In genomic region chr1:18941221-18942141, GRCh38 we compare ENCODE assay signal across 8 cellular contexts. TPM values are rescaled to one million over a fixed set of nuclear protein-coding genes. Genes with fewer than 3 reads are reported as not detected.
DNase-seq lines count a peak whose midpoint lies in the region; ATAC-seq and TF ChIP-seq lines count a peak whose summit lies in the region.

No MANE protein-coding gene starts in this region.

- H3K9me3 ChIP-seq in liver (ENCODE audit: control insufficient read depth in 4 of 4, low read length in 3 of 4), result no peaks in the 10 kb centered on the region

- no peaks in the 10 kb centered on the region for H3K27me3 Mint-ChIP-seq in activated T-cell treated with anti-CD3 and anti-CD28 coated beads, Interleukin-2, amount 50 U/mL, for 72 hours (ENCODE audit: low read depth)
- no peaks in the 10 kb centered on the region for H3K27me3 Mint-ChIP-seq in type B pancreatic cell
- H3K27me3 Mint-ChIP-seq in activated CD8-positive, alpha-beta memory T cell treated with anti-CD3 and anti-CD28 coated beads, Interleukin-2, amount 10 ng/mL, durations not matched to agents 7 days and 5 days, result no peaks in the 10 kb centered on the region

- DNase-seq in activated T-cell treated with anti-CD3 and anti-CD28 coated beads, Interleukin-2, amount 50 U/mL, for 72 hours, result no peak
- no peak for DNase-seq in activated T-cell treated with anti-CD3 and anti-CD28 coated beads for 4 hours
- DNase-seq in choroid plexus epithelial cell (ENCODE audit: low read depth), result peak; percentile 47
- no peak for DNase-seq in type B pancreatic cell (ENCODE audit: extremely low spot score, unreplicated experiment)
- no peak for DNase-seq in activated CD8-positive, alpha-beta memory T cell treated with anti-CD3 and anti-CD28 coated beads, Interleukin-2, amount 10 ng/mL, durations not matched to agents 7 days and 5 days
- DNase-seq in dedifferentiated amniotic fluid mesenchymal stem cell (ENCODE audit: extremely low spot score), result no peak
- no peak for DNase-seq in GOT3 (lab: John Stamatoyannopoulos, UW)

- no peak overlapping the region for H3K4me3 Mint-ChIP-seq in activated T-cell treated with anti-CD3 and anti-CD28 coated beads, Interleukin-2, amount 50 U/mL, for 72 hours
- no peak overlapping the region for H3K4me3 Mint-ChIP-seq in type B pancreatic cell
- H3K4me3 Mint-ChIP-seq in activated CD8-positive, alpha-beta memory T cell treated with anti-CD3 and anti-CD28 coated beads, Interleukin-2, amount 10 ng/mL, durations not matched to agents 7 days and 5 days, result no peak overlapping the region

- ATAC-seq in activated T-cell treated with anti-CD3 and anti-CD28 coated beads, Interleukin-2, amount 50 U/mL, for 72 hours (replicated peaks in 1 of 2), result no peak
- ATAC-seq in activated CD8-positive, alpha-beta memory T cell treated with anti-CD3 and anti-CD28 coated beads, Interleukin-2, amount 10 ng/mL, durations not matched to agents 7 days and 5 days, result no peak

- peaks cover 69% of the 10 kb centered on the region for H3K4me1 Mint-ChIP-seq in activated T-cell treated with anti-CD3 and anti-CD28 coated beads, Interleukin-2, amount 50 U/mL, for 72 hours (ENCODE audit: low read depth)
- H3K4me1 Mint-ChIP-seq in type B pancreatic cell (ENCODE audit: unreplicated experiment), result peaks cover 49% of the 10 kb centered on the region
- peaks cover 11% of the 10 kb centered on the region for H3K4me1 Mint-ChIP-seq in activated CD8-positive, alpha-beta memory T cell treated with anti-CD3 and anti-CD28 coated beads, Interleukin-2, amount 10 ng/mL, durations not matched to agents 7 days and 5 days

- no peaks in the 10 kb centered on the region for H3K27me3 ChIP-seq in liver (ENCODE audit: control insufficient read depth in 4 of 4, insufficient read depth in 4 of 4, low read length in 3 of 4)

- CTCF ChIA-PET in activated CD8-positive, alpha-beta memory T cell treated with anti-CD3 and anti-CD28 coated beads, Interleukin-2, amount 10 ng/mL, durations not matched to agents 7 days and 5 days (lab: Charles Lee), result no interaction called here

- TF ChIP-seq RAD21 in liver (IDR thresholded peaks at IDR 0.05), result no peak

- H3K4me1 ChIP-seq in liver (ENCODE audit: control insufficient read depth in 4 of 4, insufficient read depth in 4 of 4, low read length in 3 of 4), result peaks cover 5 to 24% (median 11%) of the 10 kb centered on the region in 4 donors

- no peak overlapping the region for H3K27ac ChIP-seq in liver (ENCODE audit: low read depth in 1 of 2, low read length in 2 of 2)

- 82% methylated on average over 18 of the region's 18 CpGs for WGBS in liver

- H3K9me3 Mint-ChIP-seq in activated T-cell treated with anti-CD3 and anti-CD28 coated beads, Interleukin-2, amount 50 U/mL, for 72 hours, result no peaks in the 10 kb centered on the region
- H3K9me3 Mint-ChIP-seq in type B pancreatic cell, result no peaks in the 10 kb centered on the region
- no peaks in the 10 kb centered on the region for H3K9me3 Mint-ChIP-seq in activated CD8-positive, alpha-beta memory T cell treated with anti-CD3 and anti-CD28 coated beads, Interleukin-2, amount 10 ng/mL, durations not matched to agents 7 days and 5 days (ENCODE audit: low read depth)

- H3K36me3 Mint-ChIP-seq in activated T-cell treated with anti-CD3 and anti-CD28 coated beads, Interleukin-2, amount 50 U/mL, for 72 hours (ENCODE audit: insufficient read depth in 2 of 2), result peaks cover 0 to 8% of the 10 kb centered on the region in 2 donors
- H3K36me3 Mint-ChIP-seq in type B pancreatic cell, result no peaks in the 10 kb centered on the region
- no peaks in the 10 kb centered on the region for H3K36me3 Mint-ChIP-seq in activated CD8-positive, alpha-beta memory T cell treated with anti-CD3 and anti-CD28 coated beads, Interleukin-2, amount 10 ng/mL, durations not matched to agents 7 days and 5 days

- H3K27ac Mint-ChIP-seq in activated T-cell treated with anti-CD3 and anti-CD28 coated beads, Interleukin-2, amount 50 U/mL, for 72 hours, result peak overlapping the region; percentile 13
- H3K27ac Mint-ChIP-seq in type B pancreatic cell, result peak overlapping the region; percentile 79
- H3K27ac Mint-ChIP-seq in activated CD8-positive, alpha-beta memory T cell treated with anti-CD3 and anti-CD28 coated beads, Interleukin-2, amount 10 ng/mL, durations not matched to agents 7 days and 5 days, result no peak overlapping the region

- no peaks in the 10 kb centered on the region for H3K36me3 ChIP-seq in liver (ENCODE audit: control insufficient read depth in 4 of 4, insufficient read depth in 3 of 4, low read depth in 1 of 4, low read length in 3 of 4)

- H3K4me3 ChIP-seq in choroid plexus epithelial cell (ENCODE audit: low read depth, low read length), result no peak overlapping the region
- no peak overlapping the region for H3K4me3 ChIP-seq in liver (ENCODE audit: low read depth in 1 of 3, low read length in 3 of 3)

- TF ChIP-seq CTCF in choroid plexus epithelial cell (conservative IDR thresholded peaks at IDR 0.05; ENCODE audit: low read depth, low read length) (no peak), liver (IDR thresholded peaks at IDR 0.05; ENCODE audit: low read depth, low read length, missing input control) (no peak), type B pancreatic cell (conservative IDR thresholded peaks at IDR 0.05) (no peak)

- no peak overlapping the region for H3K9ac ChIP-seq in liver (ENCODE audit: low read depth in 1 of 2, low read length in 2 of 2)

TF ChIP-seq in liver, 16 proteins besides CTCF, POLR2A, EP300 and RAD21:
- peak; percentile 39 for TF ChIP-seq NR2F2 (IDR thresholded peaks at IDR 0.05)
- TF ChIP-seq MAX (IDR thresholded peaks at IDR 0.05), result no peak

RNA-seq across cellular contexts. Expression of gene IFFO2, which starts 15.0 kb away (rescaled TPM):
- total RNA-seq in activated T-cell treated with anti-CD3 and anti-CD28 coated beads, Interleukin-2, amount 50 U/mL, for 72 hours, result 10 to 100 TPM; 69.2 to 79.1 TPM
- total RNA-seq in liver (1 to 10 TPM; 2.6 to 7.4 TPM), type B pancreatic cell (ENCODE audit: low replicate concordance) (11.3 and 14.7 TPM in 2 replicates)
- 1 to 10 TPM in 1 of 2 donors, under 1 TPM in 1; 0.88 to 3.4 TPM for polyA plus RNA-seq in liver
- 10 to 100 TPM; 12.5 to 13.7 TPM for total RNA-seq in activated CD8-positive, alpha-beta memory T cell treated with anti-CD3 and anti-CD28 coated beads, Interleukin-2, amount 10 ng/mL, durations not matched to agents 7 days and 5 days

RNA-seq across cellular contexts. Expression of gene ALDH4A1, which starts 39.1 kb away (rescaled TPM):
- 10 to 100 TPM in 1 of 2 donors, 1 to 10 TPM in 1; 8.1 to 13.1 TPM for total RNA-seq in activated T-cell treated with anti-CD3 and anti-CD28 coated beads, Interleukin-2, amount 50 U/mL, for 72 hours
- total RNA-seq in liver (100 to 1,000 TPM; 162 to 287 TPM), type B pancreatic cell (ENCODE audit: low replicate concordance) (25.6 and 26.7 TPM in 2 replicates)
- 100 to 1,000 TPM; 201 to 424 TPM for polyA plus RNA-seq in liver
- total RNA-seq in activated CD8-positive, alpha-beta memory T cell treated with anti-CD3 and anti-CD28 coated beads, Interleukin-2, amount 10 ng/mL, durations not matched to agents 7 days and 5 days, result 1 to 10 TPM; 4.5 to 5.8 TPM
